ENCODE assay signal across 8 cellular contexts in the genomic region with DNA sequence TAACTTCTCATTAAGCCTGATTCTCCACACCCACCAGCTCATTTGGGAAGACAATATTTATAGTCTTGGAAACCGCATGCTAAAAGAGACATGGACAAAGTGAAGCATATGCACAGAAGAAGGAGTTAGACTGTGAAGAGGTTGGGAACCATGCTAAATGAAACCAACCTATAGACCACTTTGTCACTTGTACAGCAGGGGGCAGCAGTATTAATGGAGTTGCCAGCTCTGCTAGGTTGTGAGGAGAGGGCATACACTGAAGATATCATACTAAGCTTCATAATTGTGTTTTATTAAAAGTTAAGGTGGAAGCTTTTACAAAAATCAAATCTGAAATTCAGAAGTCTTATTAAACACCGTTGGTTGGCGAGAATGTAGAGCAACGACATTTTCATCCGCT. TPM values are rescaled to one million over a fixed set of nuclear protein-coding genes. Genes with fewer than 3 reads are reported as not detected.
DNase-seq lines count a peak whose midpoint lies in the region; ATAC-seq and TF ChIP-seq lines count a peak whose summit lies in the region.

No MANE protein-coding gene starts in this region.

- ATAC-seq in GM19395 (IDR thresholded peaks at IDR 0.05; ENCODE audit: unreplicated experiment) (peak; percentile 62), lower lobe of right lung (peak; percentile 56 to 61)

- no peaks in the 10 kb centered on the region for H3K27me3 ChIP-seq in lower lobe of right lung (ENCODE audit: low read depth)

- H3K36me3 ChIP-seq in lower lobe of right lung: no peaks in the 10 kb centered on the region

- H3K9me3 ChIP-seq in lower lobe of right lung: no peaks in the 10 kb centered on the region

- H3K4me3 ChIP-seq in lower lobe of right lung: no peak overlapping the region

- H3K4me1 ChIP-seq in lower lobe of right lung: no peaks in the 10 kb centered on the region

- DNase-seq in DMS53 (lab: John Stamatoyannopoulos, UW) (peak; percentile 74), M059J (ENCODE audit: low read depth) (peak; percentile 61), amniotic epithelial cell (ENCODE audit: low read depth) (peak; percentile 42), lower lobe of right lung (no peak), DMS79 (lab: John Stamatoyannopoulos, UW) (no peak), HuH-7.5 (ENCODE audit: low spot score) (no peak)
- no peak for DNase-seq in central memory CD4-positive, alpha-beta T cell

- H3K27ac ChIP-seq in lower lobe of right lung: no peak overlapping the region

- intact Hi-C loops in lower lobe of right lung (cut with DNase I): no loop called here

- peak; percentile 38 for TF ChIP-seq CTCF in lower lobe of right lung (IDR thresholded peaks at IDR 0.05)

RNA-seq across cellular contexts. Expression of a gene that starts 38.3 kb away (rescaled TPM):
- 0.20 TPM in 1 of 2 replicates, not detected in the other for total RNA-seq in M059J (2014; rRNA removed; shearing (Covaris generic))
- 4.3 TPM for total RNA-seq in lower lobe of right lung

Comparison
In these comparisons a context has a peak if more than half of its experiments do, and no peak if none do; other contexts are left out.
1. DNase-seq: peak in DMS53 (single experiment), M059J (single experiment) and amniotic epithelial cell (single experiment); none in lower lobe of right lung (single experiment), DMS79 (single experiment), HuH-7.5 (single experiment) and central memory CD4-positive, alpha-beta T cell (single experiment).